29 cellular contexts compared by ENCODE assay signal in genomic region chrX:24651783-24652182, GRCh38. TPM values are rescaled to one million over a fixed set of nuclear protein-coding genes. Genes with fewer than 3 reads are reported as not detected.
"Had no signal": no experiment of that assay in that cellular context is flagged by ENCODE, and none has a peak within 500 bp of the region (broad histone marks: within the 10 kb centered on the region; RNA-seq: fewer than 3 reads in every experiment).

No MANE protein-coding gene starts in this region.

- H3K27ac Mint-ChIP-seq: dendritic cell treated with granulocyte-macrophage colony-stimulating factor and Interleukin-4, amounts not matched to agents 40 ng/mL and 50 ng/mL, for 4 days; effector memory CD8-positive, alpha-beta T cell; endodermal cell; mesothelial cell of epicardium; naive B cell had no signal

- DNase-seq: colonic mucosa; cortex of kidney; effector CD8-positive, alpha-beta T cell; effector memory CD8-positive, alpha-beta T cell; endodermal cell; erythroblast; esophagus squamous epithelium; foreskin fibroblast; foreskin melanocyte; gastrocnemius medialis; glutamatergic neuron; head of caudate nucleus; heart right ventricle; hippocampal formation; left cardiac atrium; left lung; left ventricle myocardium superior; lower lobe of right lung; mesenchymal stem cell; mucosa of descending colon; naive B cell had no signal

- H3K4me3 Mint-ChIP-seq: dendritic cell treated with granulocyte-macrophage colony-stimulating factor and Interleukin-4, amounts not matched to agents 40 ng/mL and 50 ng/mL, for 4 days; effector memory CD8-positive, alpha-beta T cell; endodermal cell; mesothelial cell of epicardium; naive B cell had no signal

- H3K27ac ChIP-seq: colonic mucosa, epithelial cell of prostate, esophagus squamous epithelium, gastrocnemius medialis, heart right ventricle, left lung, lower lobe of right lung had no signal

- H3K4me3 ChIP-seq: colonic mucosa, esophagus squamous epithelium, gastrocnemius medialis, heart right ventricle, left lung, lower lobe of right lung, mucosa of descending colon had no signal

- ATAC-seq: effector memory CD8-positive, alpha-beta T cell; esophagus mucosa; gastrocnemius medialis; heart right ventricle; left cardiac atrium; left lung; left ventricle myocardium superior; lower lobe of right lung; mucosa of descending colon had no signal

- H3K36me3 Mint-ChIP-seq: mesothelial cell of epicardium had no signal

- FAIRE-seq: endometrium, islet of Langerhans, keratinocyte had no signal

- H3K27me3 ChIP-seq: colonic mucosa, left lung had no signal

- H3K4me1 ChIP-seq: colonic mucosa, gastrocnemius medialis, left lung, lower lobe of right lung had no signal

- H3K36me3 ChIP-seq: colonic mucosa, esophagus squamous epithelium, gastrocnemius medialis, heart right ventricle, left lung, lower lobe of right lung had no signal

- H3K9me3 ChIP-seq: colonic mucosa, esophagus squamous epithelium, gastrocnemius medialis, heart right ventricle, left lung, lower lobe of right lung, mucosa of descending colon had no signal

- H3K9me3 Mint-ChIP-seq: dendritic cell treated with granulocyte-macrophage colony-stimulating factor and Interleukin-4, amounts not matched to agents 40 ng/mL and 50 ng/mL, for 4 days; effector memory CD8-positive, alpha-beta T cell; endodermal cell had no signal

RNA-seq across cellular contexts. Expression of gene PCYT1B, which starts 4.6 kb away (rescaled TPM):
- total RNA-seq: glomerular endothelial cell had no signal
